ENCODE assay signal across 1 cellular context in the genomic region with DNA sequence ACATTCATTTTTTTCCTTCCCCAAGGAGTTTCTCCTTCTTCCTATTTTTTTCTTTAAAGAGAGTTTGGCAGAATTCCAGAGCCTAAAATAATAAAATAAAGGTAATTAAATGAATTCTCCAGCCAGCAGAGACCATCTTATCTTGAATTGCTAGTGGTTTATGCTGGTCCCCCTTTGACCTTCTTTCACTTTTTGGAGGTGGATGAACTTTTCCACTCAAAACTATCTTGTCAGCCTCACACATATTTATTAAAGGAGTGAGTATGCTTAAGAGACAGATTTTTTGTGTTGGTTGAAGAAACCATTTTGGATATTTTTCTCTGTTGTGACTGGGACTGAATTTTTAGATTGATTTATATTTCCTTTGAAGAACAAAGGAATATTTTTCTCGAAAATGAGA.
TF ChIP-seq lines count a peak whose summit lies in the region.

No MANE protein-coding gene starts in this region.

TF ChIP-seq in endothelial cell of umbilical vein, 7 proteins besides CTCF, POLR2A, EP300 and RAD21 (continued from another document):
- TF ChIP-seq, protein P1, sequence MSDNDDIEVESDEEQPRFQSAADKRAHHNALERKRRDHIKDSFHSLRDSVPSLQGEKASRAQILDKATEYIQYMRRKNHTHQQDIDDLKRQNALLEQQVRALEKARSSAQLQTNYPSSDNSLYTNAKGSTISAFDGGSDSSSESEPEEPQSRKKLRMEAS (IDR thresholded peaks at IDR 0.05; ENCODE audit: insufficient read depth, insufficient read length) = no peak
TF ChIP-seq in endothelial cell of umbilical vein: peak in this region for 0.
